In the genomic region with DNA sequence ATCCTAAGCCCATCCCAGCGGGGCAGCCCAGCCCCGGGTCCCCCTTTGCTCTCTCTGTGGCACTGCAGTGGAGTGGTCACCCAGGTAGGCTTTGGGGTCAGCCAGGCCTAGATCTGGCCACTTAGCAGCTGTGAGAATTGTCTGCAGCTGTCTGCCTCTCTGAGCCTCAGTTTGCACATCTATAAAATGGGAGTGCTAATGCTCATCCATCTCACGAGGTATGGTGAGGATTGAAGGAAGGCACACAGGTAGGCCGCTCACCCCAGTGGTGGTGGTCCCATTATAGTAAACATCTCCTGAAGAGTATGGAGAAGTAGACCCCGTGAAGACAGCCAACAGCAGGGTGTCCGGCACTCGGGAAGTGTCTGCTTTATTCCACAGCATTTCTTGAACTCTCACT, we compare ENCODE assay signal across 1 cellular context.
TF ChIP-seq lines count a peak whose summit lies in the region.

No MANE protein-coding gene starts in this region.

TF ChIP-seq in IMR-90, 13 proteins besides CTCF, POLR2A, EP300 and RAD21 (continued from another document):
- TF ChIP-seq ELK1 (IDR thresholded peaks at IDR 0.05; ENCODE audit: borderline replicate concordance, low read depth, low read length): no peak
- TF ChIP-seq SMC3 (IDR thresholded peaks at IDR 0.05; ENCODE audit: low read depth, low read length): no peak
- TF ChIP-seq FOS (IDR thresholded peaks at IDR 0.05; ENCODE audit: low read depth, low read length): no peak
